22 cellular contexts compared by ENCODE assay signal in genomic region chr4:1231637-1232360, GRCh38. TPM values are rescaled to one million over a fixed set of nuclear protein-coding genes. Genes with fewer than 3 reads are reported as not detected.
DNase-seq lines count a peak whose midpoint lies in the region; ATAC-seq and TF ChIP-seq lines count a peak whose summit lies in the region.
"Had no signal": no experiment of that assay in that cellular context is flagged by ENCODE, and none has a peak within 500 bp of the region (broad histone marks: within the 10 kb centered on the region; RNA-seq: fewer than 3 reads in every experiment).

No MANE protein-coding gene starts in this region.

- no peak for ATAC-seq in activated naive CD4-positive, alpha-beta T cell treated with anti-CD3 and anti-CD28 coated beads, Interleukin-2, amount 50 U/mL, for 72 hours
- ATAC-seq in activated CD8-positive, alpha-beta T cell treated with anti-CD3 and anti-CD28 coated beads, Interleukin-2, amount 10 ng/mL, durations not matched to agents 7 days and 5 days: no peak
- ATAC-seq in HG02759 (IDR thresholded peaks at IDR 0.05; ENCODE audit: unreplicated experiment): no peak
- ATAC-seq: A549 had no signal

- no peak for TF ChIP-seq CTCF in fibroblast of lung (conservative IDR thresholded peaks at IDR 0.05 in 1 of 2, IDR thresholded peaks at IDR 0.05 in 1 of 2; ENCODE audit: low read depth in 1 of 2, low read length in 2 of 2)
- no peak for TF ChIP-seq CTCF in progenitor cell of endocrine pancreas (IDR thresholded peaks at IDR 0.05; ENCODE audit: unreplicated experiment)

- no peak overlapping the region for H3K9ac ChIP-seq in fibroblast of lung (ENCODE audit: insufficient read depth, low read length)
- H3K9ac ChIP-seq: BLaER1, parathyroid adenoma had no signal

- CTCF ChIA-PET in activated CD8-positive, alpha-beta T cell treated with anti-CD3 and anti-CD28 coated beads, Interleukin-2, amount 10 ng/mL, durations not matched to agents 7 days and 5 days (lab: Charles Lee): no interaction called here

- peaks cover 11 to 12% of the 10 kb centered on the region in 2 donors for H3K36me3 Mint-ChIP-seq in activated naive CD4-positive, alpha-beta T cell treated with anti-CD3 and anti-CD28 coated beads, Interleukin-2, amount 50 U/mL, for 72 hours
- H3K36me3 Mint-ChIP-seq in activated CD8-positive, alpha-beta T cell treated with anti-CD3 and anti-CD28 coated beads, Interleukin-2, amount 10 ng/mL, durations not matched to agents 7 days and 5 days (ENCODE audit: low read depth): peaks cover 62% of the 10 kb centered on the region
- H3K36me3 Mint-ChIP-seq in progenitor cell of endocrine pancreas (ENCODE audit: insufficient read depth): peaks cover 19% of the 10 kb centered on the region

- no peaks in the 10 kb centered on the region for H3K9me3 ChIP-seq in fibroblast of lung (ENCODE audit: control insufficient read depth, insufficient read depth, low read depth, low read length)
- H3K9me3 ChIP-seq: A549, BLaER1 had no signal

- H4K20me1 ChIP-seq in fibroblast of lung (ENCODE audit: control insufficient read depth, extremely low read depth, insufficient read depth, low read length): no peaks in the 10 kb centered on the region

- H3K27me3 ChIP-seq in fibroblast of lung (ENCODE audit: control insufficient read depth, insufficient read depth, low read length): no peaks in the 10 kb centered on the region
- H3K27me3 ChIP-seq: BLaER1 had no signal

- H3K4me3 ChIP-seq in fibroblast of lung (replicated peaks in 1 of 4; ENCODE audit: control extremely low read depth in 1 of 4, insufficient read depth in 1 of 4, low read depth in 3 of 4, low read length in 4 of 4): no peak overlapping the region
- H3K4me3 ChIP-seq: A549, BLaER1 had no signal

- peak overlapping the region; percentile 93 for H3K27ac ChIP-seq in fibroblast of lung (ENCODE audit: insufficient read depth, low read length)
- H3K27ac ChIP-seq: A549, BLaER1, parathyroid adenoma had no signal

- H2AFZ ChIP-seq in fibroblast of lung (ENCODE audit: low read length): no peak overlapping the region
- H2AFZ ChIP-seq: parathyroid adenoma had no signal

- no peak overlapping the region for H3K4me2 ChIP-seq in fibroblast of lung (ENCODE audit: extremely low read depth, insufficient read depth, low read length)
- H3K4me2 ChIP-seq: A549, BLaER1 had no signal

- no peak overlapping the region for H3K4me3 Mint-ChIP-seq in activated CD8-positive, alpha-beta T cell treated with anti-CD3 and anti-CD28 coated beads, Interleukin-2, amount 10 ng/mL, durations not matched to agents 7 days and 5 days
- H3K4me3 Mint-ChIP-seq in progenitor cell of endocrine pancreas (ENCODE audit: low read depth): no peak overlapping the region
- H3K4me3 Mint-ChIP-seq: IgD-negative memory B cell had no signal

- peaks cover 7% of the 10 kb centered on the region for H3K4me1 Mint-ChIP-seq in activated CD8-positive, alpha-beta T cell treated with anti-CD3 and anti-CD28 coated beads, Interleukin-2, amount 10 ng/mL, durations not matched to agents 7 days and 5 days (ENCODE audit: low read depth)
- H3K4me1 Mint-ChIP-seq in progenitor cell of endocrine pancreas (ENCODE audit: low read depth): peaks cover 15% of the 10 kb centered on the region

- H3K27ac Mint-ChIP-seq in activated naive CD4-positive, alpha-beta T cell treated with anti-CD3 and anti-CD28 coated beads, Interleukin-2, amount 50 U/mL, for 72 hours: peak overlapping the region; percentile 61 to 62
- H3K27ac Mint-ChIP-seq in activated CD8-positive, alpha-beta T cell treated with anti-CD3 and anti-CD28 coated beads, Interleukin-2, amount 10 ng/mL, durations not matched to agents 7 days and 5 days: peak overlapping the region; percentile 39
- H3K27ac Mint-ChIP-seq in progenitor cell of endocrine pancreas: peak overlapping the region; percentile 65

- peaks cover 67% of the 10 kb centered on the region for H3K36me3 ChIP-seq in fibroblast of lung (ENCODE audit: control insufficient read depth, insufficient read depth, low read length)

- peaks cover 35% of the 10 kb centered on the region for H3K79me2 ChIP-seq in fibroblast of lung (ENCODE audit: control insufficient read depth, insufficient read depth, low read length)
- H3K79me2 ChIP-seq: parathyroid adenoma had no signal

- POLR2A ChIA-PET in activated CD8-positive, alpha-beta T cell treated with anti-CD3 and anti-CD28 coated beads, Interleukin-2, amount 10 ng/mL, durations not matched to agents 7 days and 5 days (lab: Charles Lee): interaction anchor here (0.7 kb wide), 1 partner anchor 22 kb away, joined by 3 read pairs; no protein-coding TSS in a partner anchor

- no peaks in the 10 kb centered on the region for H3K27me3 Mint-ChIP-seq in activated CD8-positive, alpha-beta T cell treated with anti-CD3 and anti-CD28 coated beads, Interleukin-2, amount 10 ng/mL, durations not matched to agents 7 days and 5 days (ENCODE audit: low read depth)
- H3K27me3 Mint-ChIP-seq in progenitor cell of endocrine pancreas: no peaks in the 10 kb centered on the region
- H3K27me3 Mint-ChIP-seq: IgD-negative memory B cell had no signal

- H3K9me3 Mint-ChIP-seq in activated naive CD4-positive, alpha-beta T cell treated with anti-CD3 and anti-CD28 coated beads, Interleukin-2, amount 50 U/mL, for 72 hours: no peaks in the 10 kb centered on the region
- H3K9me3 Mint-ChIP-seq in activated CD8-positive, alpha-beta T cell treated with anti-CD3 and anti-CD28 coated beads, Interleukin-2, amount 10 ng/mL, durations not matched to agents 7 days and 5 days (ENCODE audit: insufficient read depth): no peaks in the 10 kb centered on the region
- no peaks in the 10 kb centered on the region for H3K9me3 Mint-ChIP-seq in progenitor cell of endocrine pancreas (ENCODE audit: low read depth)
- H3K9me3 Mint-ChIP-seq: IgD-negative memory B cell had no signal

- no peak for DNase-seq in activated naive CD4-positive, alpha-beta T cell treated with anti-CD3 and anti-CD28 coated beads, Interleukin-2, amount 50 U/mL, for 72 hours (ENCODE audit: low spot score in 2 of 2)
- DNase-seq in activated naive CD4-positive, alpha-beta T cell treated with Interleukin-2 at 50 U/mL for 16 hours: no peak
- DNase-seq in activated CD8-positive, alpha-beta T cell treated with anti-CD3 and anti-CD28 coated beads, Interleukin-2, amount 10 ng/mL, durations not matched to agents 7 days and 5 days: no peak
- DNase-seq in fibroblast of lung (ENCODE audit: low read depth in 2 of 2) (no peak), progenitor cell of endocrine pancreas (ENCODE audit: low spot score, unreplicated experiment) (no peak), NCI-H128 (lab: John Stamatoyannopoulos, UW; ENCODE audit: unreplicated experiment) (no peak), NCI-H526 treated with DMSO at 0.1 percent for 48 hours (lab: John Stamatoyannopoulos, UW) (no peak)
- DNase-seq: anterior cingulate cortex; cerebellar nuclear complex; effector CD8-positive, alpha-beta T cell; mammary epithelial cell; NCI-H146; NCI-H2171 treated with DMSO at 0.1 percent for 48 hours; NCI-H774; SHP77; stimulated activated CD4-positive, alpha-beta T cell treated with anti-CD3 and anti-CD28 coated beads, Interleukin-1b, Interleukin-23, amount 100 ng/mL, for 48 hours; stimulated activated naive CD4-positive, alpha-beta T cell had no signal

- H3K4me1 ChIP-seq in fibroblast of lung (ENCODE audit: control insufficient read depth, extremely low read depth, insufficient read depth, low read length): peaks cover 23% of the 10 kb centered on the region
- H3K4me1 ChIP-seq: A549, parathyroid adenoma had no signal

RNA-seq across cellular contexts. Expression of gene CTBP1, which starts 17.1 kb away (rescaled TPM):
- 100 to 1,000 TPM in 1 of 2 donors, 10 to 100 TPM in 1; 74.7 to 177 TPM for total RNA-seq in activated naive CD4-positive, alpha-beta T cell treated with anti-CD3 and anti-CD28 coated beads, Interleukin-2, amount 50 U/mL, for 72 hours
- total RNA-seq in activated CD8-positive, alpha-beta T cell treated with anti-CD3 and anti-CD28 coated beads, Interleukin-2, amount 10 ng/mL, durations not matched to agents 7 days and 5 days: 100 to 1,000 TPM; 214 to 217 TPM
- total RNA-seq in fibroblast of lung: 224 and 249 TPM in 2 replicates
- polyA plus RNA-seq in fibroblast of lung: 78.2 and 86.1 TPM in 2 replicates
- polyA plus RNA-seq in fibroblast of lung (2012): 102 and 162 TPM in 2 replicates
- 151 and 174 TPM in 2 replicates for polyA minus RNA-seq in fibroblast of lung (ENCODE audit: low replicate concordance)
- total RNA-seq in progenitor cell of endocrine pancreas: 199 and 204 TPM in 2 replicates

RNA-seq across cellular contexts. Expression of gene MAEA, which starts 57.9 kb away (rescaled TPM):
- 10 to 100 TPM; 42.8 to 50.1 TPM for total RNA-seq in activated naive CD4-positive, alpha-beta T cell treated with anti-CD3 and anti-CD28 coated beads, Interleukin-2, amount 50 U/mL, for 72 hours
- total RNA-seq in activated CD8-positive, alpha-beta T cell treated with anti-CD3 and anti-CD28 coated beads, Interleukin-2, amount 10 ng/mL, durations not matched to agents 7 days and 5 days: 10 to 100 TPM; 60.3 to 65.1 TPM
- 37.2 and 44.3 TPM in 2 replicates for total RNA-seq in fibroblast of lung
- polyA plus RNA-seq in fibroblast of lung: 53.8 and 59.5 TPM in 2 replicates
- polyA plus RNA-seq in fibroblast of lung (2012): 49.3 and 67.4 TPM in 2 replicates
- polyA minus RNA-seq in fibroblast of lung (ENCODE audit: low replicate concordance): 55.9 and 75.0 TPM in 2 replicates
- 77.8 and 81.3 TPM in 2 replicates for total RNA-seq in progenitor cell of endocrine pancreas

RNA-seq across cellular contexts. Expression of gene SPON2, which starts 59.4 kb away (rescaled TPM):
- total RNA-seq in activated naive CD4-positive, alpha-beta T cell treated with anti-CD3 and anti-CD28 coated beads, Interleukin-2, amount 50 U/mL, for 72 hours: 10 to 100 TPM in 1 of 2 donors, 1 to 10 TPM in 1; 7.0 to 17.4 TPM
- total RNA-seq in activated CD8-positive, alpha-beta T cell treated with anti-CD3 and anti-CD28 coated beads, Interleukin-2, amount 10 ng/mL, durations not matched to agents 7 days and 5 days: 10 to 100 TPM; 14.7 to 14.9 TPM
- 261 and 367 TPM in 2 replicates for total RNA-seq in fibroblast of lung
- 179 and 189 TPM in 2 replicates for polyA plus RNA-seq in fibroblast of lung
- polyA plus RNA-seq in fibroblast of lung (2012): 431 and 600 TPM in 2 replicates
- polyA minus RNA-seq in fibroblast of lung (ENCODE audit: low replicate concordance): 88.2 and 101 TPM in 2 replicates
- total RNA-seq in progenitor cell of endocrine pancreas: 1.9 and 2.2 TPM in 2 replicates

Comparison
In these comparisons a context has a peak if more than half of its experiments do, and no peak if none do; other contexts are left out.
1. RNA of gene SPON2, which starts 59.4 kb away (total RNA-seq): 261 to 367 TPM in fibroblast of lung; 7.0 to 17.4 TPM in activated naive CD4-positive, alpha-beta T cell treated with anti-CD3 and anti-CD28 coated beads, Interleukin-2, amount 50 U/mL, for 72 hours, 14.7 to 14.9 TPM in activated CD8-positive, alpha-beta T cell treated with anti-CD3 and anti-CD28 coated beads, Interleukin-2, amount 10 ng/mL, durations not matched to agents 7 days and 5 days and 1.9 to 2.2 TPM in progenitor cell of endocrine pancreas; every median in the first group is over 10 times any median in the second.
2. Peak in every context shown above with its lines, with median percentiles within 50 percentile points of each other: H3K27ac Mint-ChIP-seq.